In genomic region chr20:33810885-33811762, GRCh38 we compare ENCODE assay signal across 8 cellular contexts. TPM values are rescaled to one million over a fixed set of nuclear protein-coding genes. Genes with fewer than 3 reads are reported as not detected.
DNase-seq lines count a peak whose midpoint lies in the region; ATAC-seq and TF ChIP-seq lines count a peak whose summit lies in the region.

TSS of gene CHMP4B (plus strand) at chr20:33811348. CDS start at chr20:33811469, 121 bp downstream.

- H3K4me3 Mint-ChIP-seq in activated CD4-positive, alpha-beta T cell treated with anti-CD3 and anti-CD28 coated beads, Interleukin-2, amount 10 ng/mL, durations not matched to agents 24 days and 14 days, result peak within 1 kb of the TSS; percentile 99

- H3K4me1 ChIP-seq in BE2C, result no peaks in the 10 kb centered on the region; the same call in 1 of the 2 replicates

- H3K9me3 Mint-ChIP-seq in activated CD4-positive, alpha-beta T cell treated with anti-CD3 and anti-CD28 coated beads, Interleukin-2, amount 10 ng/mL, durations not matched to agents 24 days and 14 days, result peaks cover 4% of the 10 kb centered on the region

- peak; percentile 92 for ATAC-seq in HG03460 (IDR thresholded peaks at IDR 0.05; ENCODE audit: unreplicated experiment)
- peak; percentile 84 for ATAC-seq in left colon

- peaks cover 34% of the 10 kb centered on the region for H3K4me1 Mint-ChIP-seq in activated CD4-positive, alpha-beta T cell treated with anti-CD3 and anti-CD28 coated beads, Interleukin-2, amount 10 ng/mL, durations not matched to agents 24 days and 14 days

- no peaks in the 10 kb centered on the region; the same call in 1 of the 2 replicates for H3K36me3 ChIP-seq in BE2C

- H3K4me3 ChIP-seq in BE2C (ENCODE audit: low read depth, low read length) (peak within 1 kb of the TSS; percentile 90), coronary artery (peak within 1 kb of the TSS; percentile 82)

- intact Hi-C loops in activated CD4-positive, alpha-beta T cell treated with anti-CD3 and anti-CD28 coated beads, Interleukin-2, amount 10 ng/mL, durations not matched to agents 24 days and 14 days (cut with micrococcal nuclease), result loop anchor here (1.0 to 5.0 kb wide), 5 partner anchors 41 to 301 kb away; partner anchors contain the start of genes E2F1, EIF2S2 and RALY
- intact Hi-C loops in left colon (cut with DNase I, micrococcal nuclease), result no loop called here

- TF ChIP-seq CTCF in BE2C (IDR thresholded peaks at IDR 0.05; ENCODE audit: low read depth, low read length) (no peak), coronary artery (IDR thresholded peaks at IDR 0.05) (no peak)

- H3K27me3 ChIP-seq in BE2C, result no peaks in the 10 kb centered on the region

- peaks cover 32% of the 10 kb centered on the region for H3K36me3 Mint-ChIP-seq in activated CD4-positive, alpha-beta T cell treated with anti-CD3 and anti-CD28 coated beads, Interleukin-2, amount 10 ng/mL, durations not matched to agents 24 days and 14 days (ENCODE audit: low read depth)

- peak within 1 kb of the TSS; percentile 98 for H3K27ac Mint-ChIP-seq in activated CD4-positive, alpha-beta T cell treated with anti-CD3 and anti-CD28 coated beads, Interleukin-2, amount 10 ng/mL, durations not matched to agents 24 days and 14 days

- H3K9me3 ChIP-seq in BE2C, result no peaks in the 10 kb centered on the region

- H3K27me3 Mint-ChIP-seq in activated CD4-positive, alpha-beta T cell treated with anti-CD3 and anti-CD28 coated beads, Interleukin-2, amount 10 ng/mL, durations not matched to agents 24 days and 14 days, result peaks cover 2% of the 10 kb centered on the region

- H3K27ac ChIP-seq in coronary artery, result peak within 1 kb of the TSS; percentile 92 to 93

- DNase-seq in BE2C (peak; percentile 99), GM19240 (ENCODE audit: insufficient read length, low spot score) (peak; percentile 98), NCI-H526 (lab: John Stamatoyannopoulos, UW) (peak; percentile 98 to 99), coronary artery (ENCODE audit: low spot score) (peak; percentile 99), left colon (peak; percentile 99)
- peak; percentile 100 for DNase-seq in activated CD4-positive, alpha-beta T cell treated with anti-CD3 and anti-CD28 coated beads, Interleukin-2, amount 10 ng/mL, durations not matched to agents 24 days and 14 days
- DNase-seq in stimulated activated CD4-positive, alpha-beta T cell treated with anti-CD3 and anti-CD28 coated beads, Interleukin-1b, Interleukin-23, amount 100 ng/mL, for 48 hours, result peak; percentile 98

RNA-seq across cellular contexts. Expression of gene CHMP4B, which starts in this region (rescaled TPM):
- polyA plus RNA-seq in BE2C (2012; ENCODE audit: insufficient read depth, insufficient read length, low read depth), result 132 TPM
- total RNA-seq in activated CD4-positive, alpha-beta T cell treated with anti-CD3 and anti-CD28 coated beads, Interleukin-2, amount 10 ng/mL, durations not matched to agents 24 days and 14 days, result 95.6 and 102 TPM in 2 replicates
- total RNA-seq in left colon, result 100 to 1,000 TPM; 166 to 233 TPM

Comparison
In these comparisons a context has a peak if more than half of its experiments do, and no peak if none do; other contexts are left out.
1. Peak in every context shown above with its lines: DNase-seq, ATAC-seq, H3K4me3 ChIP-seq and H3K27ac ChIP-seq.